In the genomic region with DNA sequence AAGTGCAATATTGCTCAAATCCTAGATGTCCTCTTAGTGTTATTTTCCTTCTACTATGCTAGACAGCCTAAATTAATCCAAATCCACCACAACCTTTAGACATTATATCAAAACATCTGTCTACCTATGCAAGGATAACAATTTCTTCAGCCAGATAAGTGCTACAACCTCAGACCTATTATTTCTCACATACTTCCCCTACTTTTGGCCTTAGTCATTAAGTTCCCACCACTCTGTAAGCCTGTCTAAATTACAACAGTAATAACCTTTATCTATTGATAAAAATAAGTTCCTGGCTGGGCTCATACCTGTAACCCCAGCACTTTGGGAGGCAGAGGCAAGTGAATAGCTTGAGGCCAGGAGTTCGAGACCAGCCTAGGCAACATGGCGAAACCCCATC, we compare ENCODE assay signal across 20 cellular contexts.
DNase-seq lines count a peak whose midpoint lies in the region; TF ChIP-seq lines count a peak whose summit lies in the region.
"Had no signal": no experiment of that assay in that cellular context is flagged by ENCODE, and none has a peak within 500 bp of the region (broad histone marks: within the 10 kb centered on the region; RNA-seq: fewer than 3 reads in every experiment).

No MANE protein-coding gene starts in this region.

- no peak for TF ChIP-seq CTCF in 22Rv1 (IDR thresholded peaks at IDR 0.05)

- DNase-seq in ELR (ENCODE audit: low read depth) (peak; percentile 11), amniotic epithelial cell (ENCODE audit: low read depth) (peak; percentile 45), iris pigment epithelial cell (ENCODE audit: low read depth) (peak; percentile 24), amygdala (lab: John Stamatoyannopoulos, UW) (no peak), retina (no peak)
- DNase-seq in activated CD4-positive, alpha-beta T cell treated with anti-CD3 and anti-CD28 coated beads for 48 hours: no peak
- DNase-seq in central memory CD4-positive, alpha-beta T cell: no peak
- DNase-seq: C1 segment of cervical spinal cord, DMS79 treated with DMSO at 0.1 percent for 48 hours, Kasumi-1, MM.1S, NCI-H1092 treated with DMSO at 0.1 percent for 48 hours, NCI-H146, NCI-H2081, NCI-H2171 treated with DMSO at 0.1 percent for 48 hours, NCI-H446 treated with DMSO at 0.1 percent for 48 hours, NCI-H69, Peyer's patch, Right ventricle myocardium superior had no signal

- H3K27ac ChIP-seq in 22Rv1: 0 out of 2 replicates have a peak overlapping the region, but pooled peaks have one; percentile 7
- H3K27ac ChIP-seq: Peyer's patch had no signal

Comparison
In these comparisons a context has a peak if more than half of its experiments do, and no peak if none do; other contexts are left out.
1. DNase-seq: peak in ELR (single experiment), amniotic epithelial cell (single experiment) and iris pigment epithelial cell (single experiment); none in activated CD4-positive, alpha-beta T cell treated with anti-CD3 and anti-CD28 coated beads for 48 hours (single experiment), central memory CD4-positive, alpha-beta T cell (single experiment), amygdala (0 of 56) and retina (single experiment).